ENCODE assay signal across 8 cellular contexts in genomic region chr1:160951443-160952128, GRCh38. TPM values are rescaled to one million over a fixed set of nuclear protein-coding genes. Genes with fewer than 3 reads are reported as not detected.
DNase-seq lines count a peak whose midpoint lies in the region; ATAC-seq and TF ChIP-seq lines count a peak whose summit lies in the region.

No MANE protein-coding gene starts in this region.

- H4K12ac ChIP-seq in trophoblast cell (ENCODE audit: low read depth, low read length): no peak overlapping the region

- H2AK5ac ChIP-seq in trophoblast cell (ENCODE audit: low read length): peak overlapping the region; percentile 50

- no peak overlapping the region for H3K4me3 ChIP-seq in DOHH2 (ENCODE audit: low read length)
- H3K4me3 ChIP-seq in trophoblast cell (ENCODE audit: low read depth, low read length): no peak overlapping the region
- peak overlapping the region; percentile 29 for H3K4me3 ChIP-seq in upper lobe of right lung

- no peak overlapping the region for H3K4ac ChIP-seq in trophoblast cell (ENCODE audit: low read depth, low read length)

- intact Hi-C loops in upper lobe of right lung (cut with DNase I): loop anchor here (10.0 kb wide), 1 partner anchor 117 kb away; no protein-coding TSS in a partner anchor

- DNase-seq in RPMI7951 (ENCODE audit: low read depth) (peak; percentile 45), foreskin melanocyte (peak; percentile 77), trophoblast cell (peak; percentile 66 to 80), upper lobe of right lung (peak; percentile 78)
- DNase-seq in activated T-helper 9 cell treated with anti-CD3 and anti-CD28 coated beads, Interleukin-2, amount 50 U/mL, for 16 hours (ENCODE audit: low read depth): peak; percentile 52

- no peak overlapping the region for H3K9ac ChIP-seq in trophoblast cell (ENCODE audit: low read length)

- ATAC-seq in HG03135 (IDR thresholded peaks at IDR 0.05; ENCODE audit: unreplicated experiment) (peak; percentile 71), upper lobe of right lung (peak; percentile 92), GM21515 (IDR thresholded peaks at IDR 0.05; ENCODE audit: unreplicated experiment) (no peak)

- H3K79me2 ChIP-seq in DOHH2 (ENCODE audit: control insufficient read depth, low read length) (no peaks in the 10 kb centered on the region), trophoblast cell (ENCODE audit: control insufficient read depth, insufficient read depth, low read length, poor library complexity) (peaks cover 4% of the 10 kb centered on the region)

- H3K4me2 ChIP-seq in DOHH2 (ENCODE audit: low read length) (no peak overlapping the region), trophoblast cell (ENCODE audit: low read length) (no peak overlapping the region)

- no peaks in the 10 kb centered on the region for H3K9me3 ChIP-seq in DOHH2 (ENCODE audit: control insufficient read depth, insufficient read depth, low read length)
- H3K9me3 ChIP-seq in trophoblast cell (ENCODE audit: insufficient read depth, low read depth, low read length): peaks cover 5% of the 10 kb centered on the region
- H3K9me3 ChIP-seq in upper lobe of right lung: no peaks in the 10 kb centered on the region

- H3K23ac ChIP-seq in trophoblast cell (ENCODE audit: low read length): no peak overlapping the region

- no peak overlapping the region for H2AFZ ChIP-seq in trophoblast cell (ENCODE audit: insufficient read depth, low read length, poor library complexity)

- no peaks in the 10 kb centered on the region for H4K20me1 ChIP-seq in DOHH2 (ENCODE audit: control insufficient read depth, insufficient read depth, low read depth, low read length)

- no peaks in the 10 kb centered on the region for H3K4me1 ChIP-seq in DOHH2 (ENCODE audit: control insufficient read depth, low read length)
- peaks cover 23 to 26% of the 10 kb centered on the region in 2 experiments for H3K4me1 ChIP-seq in trophoblast cell (ENCODE audit: control insufficient read depth in 1 of 2, insufficient read depth in 2 of 2, low read length in 2 of 2)
- H3K4me1 ChIP-seq in upper lobe of right lung: no peaks in the 10 kb centered on the region

- no peak overlapping the region for H4K8ac ChIP-seq in trophoblast cell (ENCODE audit: low read depth, low read length)

- peak overlapping the region; percentile 13 for H4K91ac ChIP-seq in trophoblast cell (ENCODE audit: low read depth, low read length)

- H2BK120ac ChIP-seq in trophoblast cell (ENCODE audit: insufficient read depth, low read length, poor library complexity): peak overlapping the region; percentile 92

- no peaks in the 10 kb centered on the region for H3F3A ChIP-seq in DOHH2 (ENCODE audit: control insufficient read depth, insufficient read depth)

- H3K27ac ChIP-seq in DOHH2 (ENCODE audit: low read depth, low read length) (no peak overlapping the region), trophoblast cell (ENCODE audit: low read depth, low read length) (no peak overlapping the region), upper lobe of right lung (no peak overlapping the region)

- no peaks in the 10 kb centered on the region for H3K9me2 ChIP-seq in DOHH2 (replicated peaks; ENCODE audit: control insufficient read depth, low read length)

- peak overlapping the region; percentile 11 for H3K14ac ChIP-seq in trophoblast cell (ENCODE audit: low read length)

- no CpG with 5 or more reads among the region's 8 CpGs for WGBS in trophoblast cell (ENCODE audit: extremely low coverage, insufficient coverage, insufficient read length)

- H2BK12ac ChIP-seq in trophoblast cell (ENCODE audit: low read length): peak overlapping the region; percentile 25

- TF ChIP-seq CTCF in DOHH2 (IDR thresholded peaks at IDR 0.05; ENCODE audit: low read depth, low read length, poor library complexity, severe bottlenecking) (peak; percentile 93), upper lobe of right lung (IDR thresholded peaks at IDR 0.05) (peak; percentile 72)

- peaks cover 10% of the 10 kb centered on the region for H3K27me3 ChIP-seq in DOHH2 (ENCODE audit: control insufficient read depth, low read length)
- no peaks in the 10 kb centered on the region for H3K27me3 ChIP-seq in trophoblast cell (ENCODE audit: insufficient read depth, low read length)
- no peaks in the 10 kb centered on the region for H3K27me3 ChIP-seq in upper lobe of right lung

- H2BK5ac ChIP-seq in trophoblast cell (ENCODE audit: low read depth, low read length, poor library complexity): no peak overlapping the region

- H3K36me3 ChIP-seq in DOHH2 (ENCODE audit: control insufficient read depth, low read length) (no peaks in the 10 kb centered on the region), trophoblast cell (ENCODE audit: control insufficient read depth in 1 of 2, insufficient read depth in 2 of 2, low read length in 2 of 2) (no peaks in the 10 kb centered on the region), upper lobe of right lung (no peaks in the 10 kb centered on the region)

- H3K18ac ChIP-seq in trophoblast cell (ENCODE audit: low read length): no peak overlapping the region

- H3K79me1 ChIP-seq in trophoblast cell (ENCODE audit: low read length): peaks cover 27% of the 10 kb centered on the region

RNA-seq across cellular contexts. Expression of gene ITLN2, which starts 3.0 kb away (rescaled TPM):
- not detected in 2 replicates for total RNA-seq in RPMI7951 (2014; rRNA removed; shearing (Covaris generic))
- polyA plus RNA-seq in trophoblast cell (2013): 3.2 TPM in 2 replicates
- total RNA-seq in upper lobe of right lung: 44.1 TPM

Comparison
In these comparisons a context has a peak if more than half of its experiments do, and no peak if none do; other contexts are left out.
1. RNA of gene ITLN2, which starts 3.0 kb away (total RNA-seq): 44.1 TPM in upper lobe of right lung (single experiment); not detected in RPMI7951; every median in the first group is over 10 times any median in the second.
2. Peak in every context shown above with its lines, with median percentiles within 50 percentile points of each other: DNase-seq.